Comparison of ENCODE assay signal across 8 cellular contexts in the genomic region with DNA sequence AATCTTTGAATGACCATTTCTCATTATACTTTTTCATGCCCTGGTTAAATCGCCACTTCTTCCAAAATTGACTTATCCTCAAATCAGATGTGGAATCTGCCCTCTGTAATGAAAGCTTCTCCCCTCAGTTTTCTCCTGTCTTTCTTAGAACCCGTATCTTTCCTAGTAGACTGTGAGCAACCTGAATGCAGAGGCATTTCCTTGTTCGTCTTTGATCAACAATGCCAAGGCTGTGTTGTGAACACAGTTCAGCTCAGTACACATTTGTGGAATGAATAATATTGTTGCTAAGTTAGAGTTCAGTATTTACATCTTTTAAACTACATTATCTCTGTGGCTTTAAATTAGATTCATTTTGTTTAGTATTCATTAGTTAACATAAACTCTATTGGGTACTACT.
"Had no signal": no experiment of that assay in that cellular context is flagged by ENCODE, and none has a peak within 500 bp of the region (broad histone marks: within the 10 kb centered on the region; RNA-seq: fewer than 3 reads in every experiment).

No MANE protein-coding gene starts in this region.

- H2AFZ ChIP-seq: GM23248 had no signal

- H3K9me3 ChIP-seq: HAP-1 had no signal

- H3K4me3 ChIP-seq: GM23248, HAP-1 had no signal

- ATAC-seq: HCT116, HepG2 had no signal

- DNase-seq: GM23248, GOT3, H7, HFFc6 had no signal

- H3K36me3 ChIP-seq: HAP-1 had no signal

- FAIRE-seq: HepG2 had no signal

- H3K4me1 ChIP-seq: HAP-1 had no signal

- H3K27ac ChIP-seq: GM23248, HL-60 had no signal

- H3K9ac ChIP-seq: GM23248 had no signal
